Comparison of ENCODE assay signal across 8 cellular contexts in the genomic region with DNA sequence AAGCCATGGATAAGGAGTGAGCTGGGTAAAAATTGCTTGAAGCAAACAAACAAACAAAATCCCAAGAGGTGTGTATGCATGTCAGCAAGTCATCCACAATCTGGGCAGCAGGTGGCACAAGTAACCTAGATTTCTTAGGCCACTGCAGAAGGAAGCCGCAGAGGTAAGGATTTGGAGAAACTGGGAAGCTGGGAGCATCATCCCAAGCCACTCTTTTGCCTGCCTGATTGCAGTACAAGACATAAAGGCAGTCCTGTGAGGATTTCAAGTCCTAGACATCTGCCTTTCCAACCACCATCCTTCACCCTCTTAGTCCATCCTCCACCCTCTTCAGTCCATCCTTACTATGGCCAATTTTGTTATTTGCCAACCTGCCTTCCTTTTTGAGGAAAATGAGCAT.
DNase-seq lines count a peak whose midpoint lies in the region; ATAC-seq and TF ChIP-seq lines count a peak whose summit lies in the region.

No MANE protein-coding gene starts in this region.

- no peaks in the 10 kb centered on the region for H3K36me3 Mint-ChIP-seq in CD8-positive, alpha-beta T cell

- no peaks in the 10 kb centered on the region for H3K9me3 ChIP-seq in CD8-positive, alpha-beta T cell (ENCODE audit: low read length)

- no peak overlapping the region for H3K4me3 ChIP-seq in CD8-positive, alpha-beta T cell (ENCODE audit: low read depth, low read length)

- peaks cover 7% of the 10 kb centered on the region for H3K27me3 Mint-ChIP-seq in CD8-positive, alpha-beta T cell (ENCODE audit: low read depth)

- CTCF ChIA-PET in CD8-positive, alpha-beta T cell (lab: Charles Lee), result interaction anchor here (0.8 to 3.5 kb wide), 9 partner anchors 24 to 178 kb away, joined by 3 to 25 read pairs (median 4); no protein-coding TSS in a partner anchor

- no peak overlapping the region for H3K27ac Mint-ChIP-seq in CD8-positive, alpha-beta T cell

- peak in 2 of 7 experiments; percentile 26 to 31 for DNase-seq in CD8-positive, alpha-beta T cell
- DNase-seq in HCEC 1CT (peak; percentile 80), NCI-H510A treated with DMSO at 0.1 percent for 48 hours (lab: John Stamatoyannopoulos, UW) (peak; percentile 41), astrocyte of the hippocampus (ENCODE audit: low read depth, low spot score) (peak; percentile 91), iPS DF 19.7 (ENCODE audit: low read depth, low spot score) (peak; percentile 52)
- peak; percentile 19 for DNase-seq in stimulated activated naive CD8-positive, alpha-beta T cell treated with anti-CD3 and anti-CD28 coated beads, Interleukin-15, Interleukin-2, amounts not matched to agents 100 U/mL and 50 U/mL, for 24 hours
- no peak for DNase-seq in stimulated activated naive CD4-positive, alpha-beta T cell treated with Interleukin-2 at 50 U/mL for 16 hours (lab: John Stamatoyannopoulos, UW)
- DNase-seq in stimulated activated CD4-positive, alpha-beta T cell treated with anti-CD3 and anti-CD28 coated beads, Interleukin-2, amount 100 ng/mL, for 48 hours, result no peak

- peak; percentile 26 for ATAC-seq in CD8-positive, alpha-beta T cell
- ATAC-seq in stimulated activated naive CD8-positive, alpha-beta T cell treated with anti-CD3 and anti-CD28 coated beads, Interleukin-15, Interleukin-2, amounts not matched to agents 100 U/mL and 50 U/mL, for 24 hours, result no peak

- intact Hi-C loops in CD8-positive, alpha-beta T cell (cut with DNase I, micrococcal nuclease), result loop anchor here (1.0 to 2.0 kb wide), 4 partner anchors 124 to 174 kb away; no protein-coding TSS in a partner anchor

- H3K27ac ChIP-seq in CD8-positive, alpha-beta T cell (ENCODE audit: low read depth, low read length), result no peak overlapping the region

- H3K9me3 Mint-ChIP-seq in CD8-positive, alpha-beta T cell, result no peaks in the 10 kb centered on the region

- POLR2A ChIA-PET in CD8-positive, alpha-beta T cell (lab: Charles Lee), result interaction anchor here (0.6 kb wide), 1 partner anchor 209 kb away, joined by 3 read pairs; no protein-coding TSS in a partner anchor

- peaks cover 15% of the 10 kb centered on the region for H3K4me1 Mint-ChIP-seq in CD8-positive, alpha-beta T cell (ENCODE audit: low read depth)

- no peak overlapping the region for H3K4me3 Mint-ChIP-seq in CD8-positive, alpha-beta T cell

- H3K27me3 ChIP-seq in CD8-positive, alpha-beta T cell (ENCODE audit: insufficient read depth, low read length), result no peaks in the 10 kb centered on the region

- peaks cover 7% of the 10 kb centered on the region for H3K4me1 ChIP-seq in CD8-positive, alpha-beta T cell (ENCODE audit: insufficient read depth, low read length)

- peak; percentile 22 for TF ChIP-seq CTCF in CD8-positive, alpha-beta T cell (IDR thresholded peaks at IDR 0.05)

- no peaks in the 10 kb centered on the region for H3K36me3 ChIP-seq in CD8-positive, alpha-beta T cell (ENCODE audit: insufficient read depth, low read length)

Comparison
In these comparisons a context has a peak if more than half of its experiments do, and no peak if none do; other contexts are left out.
1. DNase-seq: peak in HCEC 1CT (single experiment), NCI-H510A treated with DMSO at 0.1 percent for 48 hours (single experiment), astrocyte of the hippocampus (single experiment), iPS DF 19.7 (single experiment) and stimulated activated naive CD8-positive, alpha-beta T cell treated with anti-CD3 and anti-CD28 coated beads, Interleukin-15, Interleukin-2, amounts not matched to agents 100 U/mL and 50 U/mL, for 24 hours (single experiment); none in stimulated activated naive CD4-positive, alpha-beta T cell treated with Interleukin-2 at 50 U/mL for 16 hours (single experiment) and stimulated activated CD4-positive, alpha-beta T cell treated with anti-CD3 and anti-CD28 coated beads, Interleukin-2, amount 100 ng/mL, for 48 hours (0 of 2).